In genomic region chr5:55064523-55064922, GRCh38 we compare ENCODE assay signal across 25 cellular contexts. TPM values are rescaled to one million over a fixed set of nuclear protein-coding genes. Genes with fewer than 3 reads are reported as not detected.
"Had no signal": no experiment of that assay in that cellular context is flagged by ENCODE, and none has a peak within 500 bp of the region (broad histone marks: within the 10 kb centered on the region; RNA-seq: fewer than 3 reads in every experiment).

No MANE protein-coding gene starts in this region.

- H3K4me3 ChIP-seq: colonic mucosa, Peyer's patch, SJSA1 had no signal

- H3K27ac ChIP-seq: colonic mucosa, KMS-11, Peyer's patch, RWPE1, VCaP had no signal

- H3K36me3 ChIP-seq: colonic mucosa, Peyer's patch, SJSA1 had no signal

- H3K9me3 Mint-ChIP-seq: activated naive CD4-positive, alpha-beta T cell treated with anti-CD3 and anti-CD28 coated beads for 36 hours; activated T-helper 17 cell treated with anti-CD3 and anti-CD28 coated beads, Interleukin-2, amount 50 U/mL, for 72 hours had no signal

- H3K27me3 Mint-ChIP-seq: activated T-helper 17 cell treated with anti-CD3 and anti-CD28 coated beads, Interleukin-2, amount 50 U/mL, for 72 hours had no signal

- ATAC-seq: activated CD4-positive, alpha-beta T cell treated with anti-CD3 and anti-CD28 coated beads for 36 hours; activated T-helper 17 cell treated with anti-CD3 and anti-CD28 coated beads, Interleukin-2, amount 50 U/mL, for 72 hours had no signal

- H3K4me2 ChIP-seq: KMS-11 had no signal

- DNase-seq: activated CD4-positive, alpha-beta T cell treated with anti-CD3 and anti-CD28 coated beads for 36 hours; activated CD4-positive, CD25-positive, alpha-beta regulatory T cell; activated gamma-delta T cell; activated naive CD4-positive, alpha-beta T cell treated with anti-CD3 and anti-CD28 coated beads for 36 hours; activated T-cell treated with anti-CD3 and anti-CD28 coated beads for 4 hours; activated T-cell treated with anti-CD3 and anti-CD28 coated beads, Interleukin-2, amount 50 U/mL, for 48 hours; amygdala; colonic mucosa; NCI-H1092; NCI-H1417; NCI-H1694; NCI-H2029; NCI-H2107; NCI-H510A treated with DMSO at 0.1 percent for 48 hours; NCI-H69; Peyer's patch; SHP77; T-helper 2 cell had no signal

- H3K4me3 Mint-ChIP-seq: activated CD4-positive, alpha-beta T cell treated with anti-CD3 and anti-CD28 coated beads for 36 hours; activated naive CD4-positive, alpha-beta T cell treated with anti-CD3 and anti-CD28 coated beads for 36 hours; activated T-helper 17 cell treated with anti-CD3 and anti-CD28 coated beads, Interleukin-2, amount 50 U/mL, for 72 hours had no signal

- H3K9me3 ChIP-seq: colonic mucosa, Peyer's patch, SJSA1 had no signal

- H3K4me1 ChIP-seq: colonic mucosa, Peyer's patch had no signal

- H3K27ac Mint-ChIP-seq: activated CD4-positive, alpha-beta T cell treated with anti-CD3 and anti-CD28 coated beads for 36 hours; activated naive CD4-positive, alpha-beta T cell treated with anti-CD3 and anti-CD28 coated beads for 36 hours; activated T-helper 17 cell treated with anti-CD3 and anti-CD28 coated beads, Interleukin-2, amount 50 U/mL, for 72 hours had no signal

- H3K27me3 ChIP-seq: colonic mucosa, Peyer's patch, SJSA1 had no signal

RNA-seq across cellular contexts. Expression of gene GZMA, which starts 37.9 kb away (rescaled TPM):
- total RNA-seq: cerebellum, MCF 10A, SJSA1 had no signal

RNA-seq across cellular contexts. Expression of gene GZMK, which starts 40.5 kb away (rescaled TPM):
- total RNA-seq: activated CD4-positive, alpha-beta T cell treated with anti-CD3 and anti-CD28 coated beads for 36 hours; activated naive CD4-positive, alpha-beta T cell treated with anti-CD3 and anti-CD28 coated beads for 36 hours; cerebellum; MCF 10A; Peyer's patch had no signal
